In the genomic region with DNA sequence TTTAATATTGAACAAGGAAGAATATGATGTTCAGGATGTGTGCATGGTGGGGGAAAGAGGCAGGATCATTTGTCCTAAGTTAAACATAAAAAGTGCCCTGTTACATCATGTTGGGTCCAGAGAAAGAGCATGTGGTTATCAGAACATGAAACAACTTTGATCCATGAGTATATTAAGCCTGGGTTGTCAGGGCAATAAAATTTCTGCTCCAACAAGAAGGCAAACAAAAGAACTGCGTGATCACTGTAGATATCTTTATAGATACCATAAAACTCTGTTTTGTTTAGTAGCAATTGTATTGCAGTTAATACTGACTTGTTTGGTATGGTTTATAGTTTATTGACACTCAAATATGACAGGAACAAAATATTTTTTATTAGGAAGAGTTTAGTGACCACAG, we compare ENCODE assay signal across 26 cellular contexts. TPM values are rescaled to one million over a fixed set of nuclear protein-coding genes. Genes with fewer than 3 reads are reported as not detected.
"Had no signal": no experiment of that assay in that cellular context is flagged by ENCODE, and none has a peak within 500 bp of the region (broad histone marks: within the 10 kb centered on the region; RNA-seq: fewer than 3 reads in every experiment).

No MANE protein-coding gene starts in this region.

- DNase-seq: activated B cell treated with CpG ODN at 0.5 μM for 24 hours; activated CD4-positive, alpha-beta memory T cell treated with anti-CD3 and anti-CD28 coated beads for 36 hours; activated CD4-positive, alpha-beta T cell treated with anti-CD3 and anti-CD28 coated beads for 1 hour; activated CD4-positive, alpha-beta T cell treated with anti-CD3 and anti-CD28 coated beads, Interleukin-2, amount 10 ng/mL, durations not matched to agents 24 days and 14 days; activated CD8-positive, alpha-beta memory T cell treated with anti-CD3 and anti-CD28 coated beads for 24 hours; activated gamma-delta T cell; activated naive CD4-positive, alpha-beta T cell treated with anti-CD3 and anti-CD28 coated beads for 36 hours; activated T-cell treated with anti-CD3 and anti-CD28 coated beads, Interleukin-2, amount 50 U/mL, for 48 hours; brain microvascular endothelial cell; NCI-H1105 treated with DMSO at 0.1 percent for 48 hours; NCI-H1436 treated with DMSO at 0.1 percent for 48 hours; NCI-H187 treated with DMSO at 0.1 percent for 48 hours; NCI-H2171; NCI-H2227 treated with DMSO at 0.1 percent for 48 hours; NCI-H446 treated with DMSO at 0.1 percent for 48 hours; NCI-H526 treated with DMSO at 0.1 percent for 48 hours; NCI-H82; NK-92 treated with Interleukin-12 subunit alpha and Interleukin-12 subunit beta, amount 100 ng/mL, for 24 hours; OCI-M1; Peyer's patch; Right ventricle myocardium superior; SJCRH30; SW 1271 had no signal

- H3K27me3 ChIP-seq: brain microvascular endothelial cell, cardiac muscle cell, Peyer's patch had no signal

- H3K4me3 ChIP-seq: cardiac muscle cell, Peyer's patch, SJCRH30 had no signal

- H3K9me3 ChIP-seq: Peyer's patch, SJCRH30 had no signal

- H3K27ac ChIP-seq: brain microvascular endothelial cell, cardiac muscle cell, RWPE1, SJCRH30 had no signal

- H3K36me3 ChIP-seq: brain microvascular endothelial cell, cardiac muscle cell, Peyer's patch, SJCRH30 had no signal

RNA-seq across cellular contexts. Expression of a gene that starts 35.2 kb away (rescaled TPM):
- total RNA-seq: activated B cell treated with CpG ODN at 0.5 μM for 24 hours; activated CD4-positive, alpha-beta memory T cell treated with anti-CD3 and anti-CD28 coated beads for 36 hours; activated CD4-positive, alpha-beta T cell treated with anti-CD3 and anti-CD28 coated beads, Interleukin-2, amount 10 ng/mL, durations not matched to agents 24 days and 14 days; activated naive CD4-positive, alpha-beta T cell treated with anti-CD3 and anti-CD28 coated beads for 36 hours; activated T-helper 17 cell treated with anti-CD3 and anti-CD28 coated beads, Interleukin-2, amount 50 U/mL, for 72 hours; cardiac muscle cell; Right ventricle myocardium superior had no signal
- polyA plus RNA-seq: cardiac muscle cell had no signal
